In the genomic region with DNA sequence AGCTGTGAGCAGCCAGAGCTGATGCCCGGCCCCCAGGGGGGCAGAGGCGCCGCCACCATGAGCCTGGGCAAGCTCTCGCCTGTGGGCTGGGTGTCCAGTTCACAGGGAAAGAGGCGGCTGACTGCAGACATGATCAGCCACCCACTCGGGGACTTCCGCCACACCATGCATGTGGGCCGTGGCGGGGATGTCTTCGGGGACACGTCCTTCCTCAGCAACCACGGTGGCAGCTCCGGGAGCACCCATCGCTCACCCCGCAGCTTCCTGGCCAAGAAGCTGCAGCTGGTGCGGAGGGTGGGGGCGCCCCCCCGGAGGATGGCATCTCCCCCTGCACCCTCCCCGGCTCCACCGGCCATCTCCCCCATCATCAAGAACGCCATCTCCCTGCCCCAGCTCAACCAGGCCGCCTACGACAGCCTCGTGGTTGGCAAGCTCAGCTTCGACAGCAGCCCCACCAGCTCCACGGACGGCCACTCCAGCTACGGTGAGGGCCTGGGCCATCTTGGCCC, we compare ENCODE assay signal across 9 cellular contexts. TPM values are rescaled to one million over a fixed set of nuclear protein-coding genes. Genes with fewer than 3 reads are reported as not detected.
A peak's percentile ranks its signal among the peaks of the same experiment; 100 is the strongest.
DNase-seq lines count a peak whose midpoint lies in the region; ATAC-seq and TF ChIP-seq lines count a peak whose summit lies in the region.
"Had no signal": no experiment of that assay in that cellular context is flagged by ENCODE, and none has a peak within 500 bp of the region (broad histone marks: within the 10 kb centered on the region; RNA-seq: fewer than 3 reads in every experiment).

No MANE protein-coding gene starts in this region.

- peaks cover 23 to 36% (median 34%) of the 10 kb centered on the region in 3 donors for H3K27me3 Mint-ChIP-seq in CD14-positive monocyte (ENCODE audit: low read depth in 3 of 3)
- H3K27me3 Mint-ChIP-seq in central memory CD8-positive, alpha-beta T cell: peaks cover 40% of the 10 kb centered on the region

- peak overlapping the region; percentile 54 to 64 for H3K4me3 Mint-ChIP-seq in CD14-positive monocyte
- H3K4me3 Mint-ChIP-seq in central memory CD8-positive, alpha-beta T cell: peak overlapping the region; percentile 56

- peaks cover 49% of the 10 kb centered on the region for H3K27me3 ChIP-seq in neutrophil

- peak; percentile 36 for ATAC-seq in central memory CD8-positive, alpha-beta T cell (replicated peaks; ENCODE audit: extremely low read depth, poor library complexity, severe bottlenecking)

- intact Hi-C loops in CD14-positive monocyte (cut with micrococcal nuclease): loop anchor here (2.0 kb wide), 3 partner anchors 22 to 28 kb away; no protein-coding TSS in a partner anchor

- peaks cover 52 to 71% of the 10 kb centered on the region in 2 donors for H3K36me3 Mint-ChIP-seq in CD14-positive monocyte
- H3K36me3 Mint-ChIP-seq in central memory CD8-positive, alpha-beta T cell (ENCODE audit: insufficient read depth): peaks cover 4% of the 10 kb centered on the region

- H3K27ac ChIP-seq in neutrophil: peak overlapping the region; percentile 70

- no peaks in the 10 kb centered on the region for H3K9me3 ChIP-seq in neutrophil

- H3K4me3 ChIP-seq in neutrophil (ENCODE audit: low read depth in 1 of 2, low read length in 1 of 2): peak overlapping the region; percentile 18 to 39

- no peak for TF ChIP-seq CTCF in CD14-positive monocyte (IDR thresholded peaks at IDR 0.05)
- no peak for TF ChIP-seq CTCF in neutrophil (IDR thresholded peaks at IDR 0.05)

- peak overlapping the region in 5 of 7 donors; percentile 38 to 79 (median 48) for H3K27ac Mint-ChIP-seq in CD14-positive monocyte
- H3K27ac Mint-ChIP-seq in central memory CD8-positive, alpha-beta T cell (ENCODE audit: low read depth): no peak overlapping the region

- no peaks in the 10 kb centered on the region for H3K36me3 ChIP-seq in neutrophil

- H3K9me3 Mint-ChIP-seq in CD14-positive monocyte: peaks cover 0 to 10% (median 0%) of the 10 kb centered on the region in 7 donors
- H3K9me3 Mint-ChIP-seq in central memory CD8-positive, alpha-beta T cell: no peaks in the 10 kb centered on the region

- peaks cover 60% of the 10 kb centered on the region for H3K4me1 Mint-ChIP-seq in CD14-positive monocyte
- H3K4me1 Mint-ChIP-seq in central memory CD8-positive, alpha-beta T cell: peaks cover 33% of the 10 kb centered on the region

- peaks cover 32 to 34% of the 10 kb centered on the region in 2 experiments for H3K4me1 ChIP-seq in neutrophil (ENCODE audit: control insufficient read depth in 1 of 2, insufficient read depth in 1 of 2, low read depth in 1 of 2, low read length in 1 of 2)

- DNase-seq in CD14-positive monocyte (ENCODE audit: low spot score) (peak; percentile 64), ureter (ENCODE audit: low spot score) (no peak), cerebellum (ENCODE audit: low spot score) (no peak), RKO (ENCODE audit: low spot score) (no peak), retina (no peak)
- peak; percentile 25 to 43 for DNase-seq in activated CD4-positive, alpha-beta T cell treated with anti-CD3 and anti-CD28 coated beads for 4 hours
- DNase-seq in central memory CD8-positive, alpha-beta T cell (ENCODE audit: low spot score in 2 of 2): peak; percentile 36 to 42

RNA-seq across cellular contexts. Expression of a gene that starts 6.1 kb away (rescaled TPM):
- polyA plus RNA-seq in CD14-positive monocyte: 1 to 10 TPM; 5.9 to 8.5 TPM
- total RNA-seq in ureter (33.4 TPM), cerebellum (2.6 TPM)

RNA-seq across cellular contexts. Expression of a gene that starts 13.5 kb away (rescaled TPM):
- 100 to 1,000 TPM; 654 to 878 TPM for polyA plus RNA-seq in CD14-positive monocyte
- total RNA-seq in ureter: not detected
- not detected for total RNA-seq in cerebellum
- total RNA-seq: renal cortical epithelial cell had no signal

RNA-seq across cellular contexts. Expression of a gene that starts 42.3 kb away (rescaled TPM):
- 10 to 100 TPM; 19.8 to 24.8 TPM for polyA plus RNA-seq in CD14-positive monocyte
- total RNA-seq in ureter: 68.9 TPM
- 39.1 TPM for total RNA-seq in cerebellum

RNA-seq across cellular contexts. Expression of a gene that starts 47.2 kb away (rescaled TPM):
- polyA plus RNA-seq in CD14-positive monocyte: not detected
- 14.9 TPM for total RNA-seq in ureter
- 3.4 TPM for total RNA-seq in cerebellum

Comparison
In these comparisons a context has a peak if more than half of its experiments do, and no peak if none do; other contexts are left out.
1. DNase-seq: peak in CD14-positive monocyte (single experiment), activated CD4-positive, alpha-beta T cell treated with anti-CD3 and anti-CD28 coated beads for 4 hours (2 of 2) and central memory CD8-positive, alpha-beta T cell (2 of 2); none in ureter (single experiment), cerebellum (single experiment), RKO (single experiment) and retina (single experiment).